28 cellular contexts compared by ENCODE assay signal in genomic region chr9:129042016-129042415, GRCh38.
"Had no signal": no experiment of that assay in that cellular context is flagged by ENCODE, and none has a peak within 500 bp of the region (broad histone marks: within the 10 kb centered on the region; RNA-seq: fewer than 3 reads in every experiment).

No MANE protein-coding gene starts in this region.

- H3K9ac ChIP-seq: neural progenitor cell had no signal

- H3K9me3 Mint-ChIP-seq: mesothelial cell of epicardium; naive B cell; natural killer cell; nephron progenitor cell; neural progenitor cell; stimulated activated naive CD8-positive, alpha-beta T cell treated with anti-CD3 and anti-CD28 coated beads, Interleukin-15, amount 100 ng/mL, for 72 hours had no signal

- H3K4me3 ChIP-seq: left ventricle myocardium inferior, lung, neural progenitor cell, ovary, right atrium auricular region, skin epidermis, tibial nerve, upper lobe of left lung, vagina had no signal

- ATAC-seq: natural killer cell; sciatic nerve; stimulated activated naive CD8-positive, alpha-beta T cell treated with anti-CD3 and anti-CD28 coated beads, Interleukin-15, amount 100 ng/mL, for 72 hours had no signal

- H3K36me3 Mint-ChIP-seq: natural killer cell had no signal

- H3K27ac ChIP-seq: left ventricle myocardium inferior, neural progenitor cell, neutrophil, ovary, right atrium auricular region, skin epidermis, tibial nerve, upper lobe of left lung, vagina had no signal

- H3K36me3 ChIP-seq: neural progenitor cell, ovary had no signal

- DNase-seq: hypothalamus; immature natural killer cell; kidney; left ventricle myocardium inferior; mesendoderm; naive B cell; natural killer cell; nephron progenitor cell; occipital lobe; ovary; stimulated activated CD4-positive, alpha-beta T cell treated with anti-CD3 and anti-CD28 coated beads, Interleukin-12 subunit alpha, Interleukin-12 subunit beta, amount 100 ng/mL, for 4 hours; stimulated activated CD4-positive, alpha-beta T cell treated with anti-CD3 and anti-CD28 coated beads, Interleukin-15, amount 100 ng/mL, for 24 hours; stimulated activated CD4-positive, alpha-beta T cell treated with anti-CD3 and anti-CD28 coated beads, Interleukin-2, amount 100 ng/mL, for 24 hours; stimulated activated CD4-positive, alpha-beta T cell treated with anti-CD3 and anti-CD28 coated beads, Interleukin-4, amount 100 ng/mL, for 1 hour; stimulated activated naive CD4-positive, alpha-beta T cell treated with Interleukin-2 at 50 U/mL for 16 hours; stimulated activated naive CD8-positive, alpha-beta T cell treated with anti-CD3 and anti-CD28 coated beads, Interleukin-15, amount 100 ng/mL, for 72 hours; substantia nigra; upper lobe of left lung had no signal

- H3K27me3 ChIP-seq: neural progenitor cell, neutrophil, ovary, right atrium auricular region, tibial nerve, upper lobe of left lung, vagina had no signal

- H3K9me3 ChIP-seq: left ventricle myocardium inferior, neutrophil, ovary, right atrium auricular region, tibial nerve, upper lobe of left lung, vagina had no signal

- H3K27me3 Mint-ChIP-seq: naive B cell; progenitor cell of endocrine pancreas; stimulated activated naive CD8-positive, alpha-beta T cell treated with anti-CD3 and anti-CD28 coated beads, Interleukin-15, amount 100 ng/mL, for 72 hours had no signal

- H3K4me3 Mint-ChIP-seq: immature natural killer cell; mesothelial cell of epicardium; natural killer cell; nephron progenitor cell; neural progenitor cell; stimulated activated naive CD8-positive, alpha-beta T cell treated with anti-CD3 and anti-CD28 coated beads, Interleukin-15, amount 100 ng/mL, for 72 hours had no signal

- H2AFZ ChIP-seq: neural progenitor cell had no signal

- H3K4me2 ChIP-seq: neural progenitor cell had no signal

- H3K27ac Mint-ChIP-seq: mesothelial cell of epicardium; naive B cell; natural killer cell; nephron progenitor cell; neural progenitor cell; progenitor cell of endocrine pancreas; stimulated activated naive CD8-positive, alpha-beta T cell treated with anti-CD3 and anti-CD28 coated beads, Interleukin-15, amount 100 ng/mL, for 72 hours had no signal
